Comparison of ENCODE assay signal across 1 cellular context in the genomic region with DNA sequence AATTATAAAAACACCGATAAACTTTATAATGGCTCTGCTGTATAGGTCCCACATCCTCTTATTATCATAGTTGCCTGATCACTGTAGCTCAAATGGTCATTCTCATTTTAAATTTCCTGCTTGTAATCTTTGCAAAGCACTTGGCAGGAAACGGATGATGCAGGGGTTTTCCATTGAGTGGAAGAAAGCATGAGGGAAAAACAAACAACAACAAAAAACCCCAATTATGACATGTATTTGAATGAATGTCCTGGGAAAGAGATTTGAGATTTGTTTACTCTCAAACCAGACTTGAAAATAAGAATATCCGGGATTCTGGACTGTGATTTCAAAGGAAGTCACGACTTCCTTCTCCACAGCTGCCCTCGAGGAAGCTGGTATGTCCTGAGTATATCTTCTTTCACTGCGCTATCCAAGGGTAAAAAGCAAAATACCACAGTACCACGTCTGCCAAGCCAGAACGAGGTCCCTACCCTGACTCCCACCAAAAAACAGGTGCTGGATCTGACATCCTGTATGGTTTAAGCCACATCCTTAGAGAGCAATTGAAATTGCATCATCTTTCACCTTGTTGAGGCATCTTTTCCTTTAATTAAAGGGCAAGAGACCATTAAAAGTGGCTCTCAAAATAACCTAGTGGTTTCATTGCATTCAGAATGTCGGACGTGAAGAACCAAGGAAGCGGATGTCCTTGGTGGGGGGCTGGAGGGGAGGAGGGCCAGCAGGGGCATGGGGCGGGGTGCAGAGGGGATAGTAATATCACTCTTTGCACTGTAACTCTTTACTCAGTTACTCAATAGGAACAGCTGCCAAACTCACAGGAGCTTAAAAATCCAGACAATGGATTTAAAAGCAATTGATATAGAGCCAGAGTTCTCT.
TF ChIP-seq lines count a peak whose summit lies in the region.

No MANE protein-coding gene starts in this region.

TF ChIP-seq in A549, 52 proteins besides CTCF, POLR2A, EP300 and RAD21 (continued from another document):
- TF ChIP-seq REST (IDR thresholded peaks at IDR 0.05), result no peak
- no peak for TF ChIP-seq CBX8 (IDR thresholded peaks at IDR 0.05)
- TF ChIP-seq HOXA7 (CRISPR knock-in tag; IDR thresholded peaks at IDR 0.05), result no peak
- 0 out of 2 replicates have a peak, but pooled peaks have one; percentile 46 for TF ChIP-seq FOXS1 (CRISPR knock-in tag; IDR thresholded peaks at IDR 0.05)
- TF ChIP-seq EHMT2 (IDR thresholded peaks at IDR 0.05; ENCODE audit: low read depth), result no peak
- TF ChIP-seq TP53 (CRISPR knock-in tag; IDR thresholded peaks at IDR 0.05), result no peak
- TF ChIP-seq MYC (IDR thresholded peaks at IDR 0.05; ENCODE audit: borderline replicate concordance, low read length), result no peak
- TF ChIP-seq, protein P1, sequence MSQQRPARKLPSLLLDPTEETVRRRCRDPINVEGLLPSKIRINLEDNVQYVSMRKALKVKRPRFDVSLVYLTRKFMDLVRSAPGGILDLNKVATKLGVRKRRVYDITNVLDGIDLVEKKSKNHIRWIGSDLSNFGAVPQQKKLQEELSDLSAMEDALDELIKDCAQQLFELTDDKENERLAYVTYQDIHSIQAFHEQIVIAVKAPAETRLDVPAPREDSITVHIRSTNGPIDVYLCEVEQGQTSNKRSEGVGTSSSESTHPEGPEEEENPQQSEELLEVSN (IDR thresholded peaks at IDR 0.05; ENCODE audit: borderline replicate concordance, low read depth), result 0 out of 2 replicates have a peak, but pooled peaks have one; percentile 68
- no peak for TF ChIP-seq HEYL (CRISPR knock-in tag; IDR thresholded peaks at IDR 0.05)
- TF ChIP-seq, protein P2, sequence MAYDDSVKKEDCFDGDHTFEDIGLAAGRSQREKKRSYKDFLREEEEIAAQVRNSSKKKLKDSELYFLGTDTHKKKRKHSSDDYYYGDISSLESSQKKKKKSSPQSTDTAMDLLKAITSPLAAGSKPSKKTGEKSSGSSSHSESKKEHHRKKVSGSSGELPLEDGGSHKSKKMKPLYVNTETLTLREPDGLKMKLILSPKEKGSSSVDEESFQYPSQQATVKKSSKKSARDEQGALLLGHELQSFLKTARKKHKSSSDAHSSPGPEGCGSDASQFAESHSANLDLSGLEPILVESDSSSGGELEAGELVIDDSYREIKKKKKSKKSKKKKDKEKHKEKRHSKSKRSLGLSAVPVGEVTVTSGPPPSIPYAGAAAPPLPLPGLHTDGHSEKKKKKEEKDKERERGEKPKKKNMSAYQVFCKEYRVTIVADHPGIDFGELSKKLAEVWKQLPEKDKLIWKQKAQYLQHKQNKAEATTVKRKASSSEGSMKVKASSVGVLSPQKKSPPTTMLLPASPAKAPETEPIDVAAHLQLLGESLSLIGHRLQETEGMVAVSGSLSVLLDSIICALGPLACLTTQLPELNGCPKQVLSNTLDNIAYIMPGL (CRISPR knock-in tag; IDR thresholded peaks at IDR 0.05; ENCODE audit: borderline replicate concordance), result no peak
- no peak for TF ChIP-seq RARB (CRISPR knock-in tag; IDR thresholded peaks at IDR 0.05)
- TF ChIP-seq KDM1A (IDR thresholded peaks at IDR 0.05; ENCODE audit: low read depth), result no peak
- no peak for TF ChIP-seq HES2 (IDR thresholded peaks at IDR 0.05)
- peak; percentile 77 to 94 for TF ChIP-seq CEBPB (IDR thresholded peaks at IDR 0.05)
